In the genomic region with DNA sequence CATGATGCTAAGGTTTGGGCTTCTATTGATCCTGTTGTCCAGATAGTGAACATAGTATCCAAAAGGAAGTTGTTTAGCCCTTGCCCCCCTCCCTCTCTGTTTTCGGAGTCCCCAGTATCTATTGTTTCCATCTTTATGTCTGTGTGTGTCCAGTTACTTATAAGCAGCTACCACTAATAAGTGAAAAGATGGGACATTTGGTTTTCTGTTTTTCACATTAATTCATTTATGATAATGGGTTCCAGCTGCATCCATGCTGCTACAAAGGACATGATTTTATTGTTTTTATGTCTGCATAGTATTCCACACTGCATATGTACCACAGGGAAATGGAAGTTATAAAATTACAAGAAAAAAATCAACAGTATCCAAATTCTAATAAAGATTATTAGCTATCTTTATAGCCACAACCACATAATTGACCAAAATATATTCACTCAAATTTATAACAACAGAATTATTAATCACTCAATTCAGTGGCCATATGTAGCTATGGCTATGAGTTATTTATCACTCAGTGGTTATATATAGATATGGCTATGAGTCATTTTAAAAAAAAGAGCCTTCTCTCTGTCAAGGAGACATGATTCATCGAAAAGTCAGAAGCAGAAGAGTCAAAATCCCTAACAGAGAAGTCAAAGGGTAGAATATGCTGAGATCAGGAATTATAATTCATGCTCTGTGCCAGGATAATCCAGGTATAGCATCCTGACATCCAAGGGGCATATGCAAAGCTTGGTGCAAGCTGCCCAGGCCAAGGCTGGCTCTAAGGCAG, we compare ENCODE assay signal across 12 cellular contexts.
DNase-seq lines count a peak whose midpoint lies in the region; ATAC-seq and TF ChIP-seq lines count a peak whose summit lies in the region.
"Had no signal": no experiment of that assay in that cellular context is flagged by ENCODE, and none has a peak within 500 bp of the region (broad histone marks: within the 10 kb centered on the region; RNA-seq: fewer than 3 reads in every experiment).

No MANE protein-coding gene starts in this region.

- H3K14ac ChIP-seq in IMR-90 (replicated peaks; ENCODE audit: low read depth, low read length) = no peak overlapping the region

- H3K27me3 ChIP-seq in IMR-90 (ENCODE audit: control insufficient read depth, insufficient read depth, low read length) = no peaks in the 10 kb centered on the region
- H3K27me3 ChIP-seq: BLaER1 had no signal

- no peak overlapping the region for H2AK5ac ChIP-seq in IMR-90 (ENCODE audit: low read depth, low read length)

- H2BK5ac ChIP-seq in IMR-90 (ENCODE audit: low read depth, low read length, poor library complexity, severe bottlenecking) = no peak overlapping the region

- no peak overlapping the region for H2AK9ac ChIP-seq in IMR-90 (replicated peaks; ENCODE audit: low read depth, low read length, poor library complexity)

- H4K20me1 ChIP-seq in IMR-90 (ENCODE audit: insufficient read depth, low read length) = no peaks in the 10 kb centered on the region
- H4K20me1 ChIP-seq: BLaER1 had no signal

- no peaks in the 10 kb centered on the region for H3K79me1 ChIP-seq in IMR-90 (ENCODE audit: low read depth in 1 of 2, low read length in 2 of 2)

- TF ChIP-seq RAD21 in IMR-90 (IDR thresholded peaks at IDR 0.05; ENCODE audit: low read length) = no peak

- dilution Hi-C loops in IMR-90 (cut with HindIII; ENCODE audit: low sequenced_read_pairs, unreplicated experiment) = no loop called here

- H4K5ac ChIP-seq in IMR-90 (ENCODE audit: low read depth, low read length) = no peak overlapping the region

- CTCF ChIA-PET in IMR-90 (lab: Yijun Ruan, JAX) = no interaction called here

- no peak overlapping the region for H3K9ac ChIP-seq in IMR-90 (ENCODE audit: low read depth, low read length)
- H3K9ac ChIP-seq: BLaER1 had no signal

- no peaks in the 10 kb centered on the region for H3K9me3 ChIP-seq in IMR-90 (ENCODE audit: control insufficient read depth, insufficient read depth, low read length)
- H3K9me3 ChIP-seq: BLaER1 had no signal

- no peak overlapping the region for H3K18ac ChIP-seq in IMR-90 (ENCODE audit: low read depth, low read length)

- intact Hi-C loops in IMR-90 (cut with micrococcal nuclease) = no loop called here

- POLR2A ChIA-PET in IMR-90 (lab: Charles Lee; ENCODE audit: unreplicated experiment) = no interaction called here

- H3K4me2 ChIP-seq in IMR-90 (ENCODE audit: low read depth, low read length) = no peak overlapping the region
- H3K4me2 ChIP-seq: BLaER1 had no signal

- H3K27ac ChIP-seq in IMR-90 (ENCODE audit: insufficient read depth, low read length) (no peak overlapping the region), epithelial cell of prostate (peak overlapping the region; percentile 63)
- H3K27ac ChIP-seq: BLaER1 had no signal

- H4K8ac ChIP-seq in IMR-90 (ENCODE audit: low read depth in 2 of 2, low read length in 2 of 2) = no peak overlapping the region

- TF ChIP-seq CTCF in IMR-90 (conservative IDR thresholded peaks at IDR 0.05; ENCODE audit: low read depth, low read length) = no peak

- H3K9me1 ChIP-seq in IMR-90 (ENCODE audit: insufficient read depth, low read length) = no peaks in the 10 kb centered on the region

- BruUV-seq in IMR-90 (replicated peaks; lab: Mats Ljungman, UMichigan) = no TSS peak

- H3K23ac ChIP-seq in IMR-90 (ENCODE audit: low read depth, low read length) = no peak overlapping the region

- ATAC-seq in GM21529 (IDR thresholded peaks at IDR 0.05; ENCODE audit: unreplicated experiment) (peak; percentile 83), IMR-90 (ENCODE audit: low read depth) (no peak), HG03521 (IDR thresholded peaks at IDR 0.05; ENCODE audit: unreplicated experiment) (no peak)
- ATAC-seq: naive thymus-derived CD8-positive, alpha-beta T cell; T-helper 17 cell had no signal

- DNase-seq in COLO829 (ENCODE audit: low spot score) (peak; percentile 68), IMR-90 (peak; percentile 37), epithelial cell of prostate (ENCODE audit: low read depth, low spot score) (peak; percentile 29), NCI-H2081 (lab: John Stamatoyannopoulos, UW) (no peak), SKM-1 treated with dmso at 0.1 percent for 144 hours (lab: John Stamatoyannopoulos, UW; ENCODE audit: unreplicated experiment) (no peak)
- no peak for DNase-seq in stimulated activated CD4-positive, alpha-beta T cell treated with anti-CD3 and anti-CD28 coated beads, Interleukin-4, amount 100 ng/mL, for 24 hours
- DNase-seq: activated T-cell treated with anti-CD3 and anti-CD28 coated beads for 4 hours; naive thymus-derived CD8-positive, alpha-beta T cell; T-helper 17 cell had no signal

- no peak overlapping the region for H4K91ac ChIP-seq in IMR-90 (ENCODE audit: insufficient read depth, low read depth, low read length)

- H2BK120ac ChIP-seq in IMR-90 (ENCODE audit: low read depth, low read length) = no peak overlapping the region

- no peaks in the 10 kb centered on the region for H3K4me1 ChIP-seq in IMR-90 (ENCODE audit: control insufficient read depth, insufficient read depth, low read length)
- H3K4me1 ChIP-seq: BLaER1 had no signal

- H2BK15ac ChIP-seq in IMR-90 (ENCODE audit: low read depth, low read length) = no peak overlapping the region

- no peaks in the 10 kb centered on the region for H3K36me3 ChIP-seq in IMR-90 (ENCODE audit: control insufficient read depth, insufficient read depth, low read length)
- H3K36me3 ChIP-seq: BLaER1 had no signal

- no peak overlapping the region for H2BK20ac ChIP-seq in IMR-90 (ENCODE audit: low read depth, low read length)

- WGBS in IMR-90 (ENCODE audit: extremely low coverage in 2 of 2, insufficient read length in 1 of 2), 2 experiments = no CpG with 5 or more reads among the region's 2 CpGs

- H3K4ac ChIP-seq in IMR-90 (ENCODE audit: low read depth, low read length) = no peak overlapping the region

- H2AFZ ChIP-seq in IMR-90 (replicated peaks; ENCODE audit: low read length, poor library complexity) = no peak overlapping the region

- H3K4me3 ChIP-seq in IMR-90 (ENCODE audit: insufficient read depth, low read depth, low read length) = no peak overlapping the region
- H3K4me3 ChIP-seq: BLaER1 had no signal

- TF ChIP-seq POLR2A in IMR-90 (IDR thresholded peaks at IDR 0.05; ENCODE audit: low read depth, low read length) = no peak

- in situ Hi-C loops in IMR-90 (cut with MboI; ENCODE audit: low sequenced_read_pairs) = no loop called here

- H3K56ac ChIP-seq in IMR-90 (ENCODE audit: extremely low read depth, insufficient read depth, low read length) = no peak overlapping the region

TF ChIP-seq in IMR-90, 13 proteins besides CTCF, POLR2A, EP300 and RAD21:
- TF ChIP-seq RFX5 (IDR thresholded peaks at IDR 0.05; ENCODE audit: low read depth, low read length) (no peak), ELK1 (IDR thresholded peaks at IDR 0.05; ENCODE audit: borderline replicate concordance, low read depth, low read length) (no peak), USF2 (IDR thresholded peaks at IDR 0.05; ENCODE audit: low read depth, low read length) (no peak), CHD1 (IDR thresholded peaks at IDR 0.05; ENCODE audit: low read depth, low read length) (no peak), FOS (IDR thresholded peaks at IDR 0.05; ENCODE audit: low read depth, low read length) (0 out of 2 replicates have a peak, but pooled peaks have one; percentile 23), MAZ (IDR thresholded peaks at IDR 0.05; ENCODE audit: borderline replicate concordance, low read depth, low read length) (no peak), MAFK (IDR thresholded peaks at IDR 0.05; ENCODE audit: low read depth, low read length) (peak; percentile 27; the same call in 1 of the 2 replicates), BHLHE40 (IDR thresholded peaks at IDR 0.05; ENCODE audit: low read depth, low read length) (no peak), RCOR1 (IDR thresholded peaks at IDR 0.05; ENCODE audit: insufficient replicate concordance, low read length) (no peak), MXI1 (IDR thresholded peaks at IDR 0.05; ENCODE audit: borderline replicate concordance, low read depth, low read length) (no peak), CEBPB (IDR thresholded peaks at IDR 0.05; ENCODE audit: low read depth, low read length) (no peak)

Comparison
In these comparisons a context has a peak if more than half of its experiments do, and no peak if none do; other contexts are left out.
1. DNase-seq: peak in COLO829 (single experiment), IMR-90 (single experiment) and epithelial cell of prostate (single experiment); none in stimulated activated CD4-positive, alpha-beta T cell treated with anti-CD3 and anti-CD28 coated beads, Interleukin-4, amount 100 ng/mL, for 24 hours (single experiment), NCI-H2081 (0 of 2) and SKM-1 treated with dmso at 0.1 percent for 144 hours (single experiment).